In the genomic region with DNA sequence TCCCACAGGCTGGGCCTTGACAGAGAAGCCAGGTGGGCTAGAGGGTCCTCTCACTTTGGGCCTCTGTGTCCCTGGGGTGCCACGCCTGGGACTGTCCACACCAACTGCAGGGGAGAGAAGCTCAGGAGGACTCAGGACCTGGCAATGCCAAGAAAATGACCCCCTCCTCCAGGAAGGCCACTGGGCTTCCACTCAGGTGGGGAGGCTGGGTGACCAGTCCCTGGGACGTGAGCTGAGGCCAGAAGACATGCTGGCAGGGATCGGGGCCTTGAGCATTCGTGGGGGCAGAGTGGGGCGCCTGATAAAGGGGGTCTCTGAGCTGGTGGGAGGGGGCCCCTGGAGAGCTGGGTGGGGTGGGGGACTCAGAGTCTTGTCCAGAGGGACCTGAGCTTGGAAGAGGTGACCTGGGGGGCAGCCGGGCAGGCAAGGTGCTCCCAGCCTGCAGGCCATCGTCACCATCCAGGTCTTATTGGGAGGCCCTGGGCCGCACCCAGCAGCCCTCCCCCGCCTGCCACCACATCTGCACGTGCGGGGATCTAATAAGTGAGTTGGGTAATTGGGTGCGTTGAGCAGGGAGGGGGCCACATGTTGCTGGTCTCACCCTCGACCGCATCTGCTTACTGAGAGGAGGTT, we compare ENCODE assay signal across 16 cellular contexts. TPM values are rescaled to one million over a fixed set of nuclear protein-coding genes. Genes with fewer than 3 reads are reported as not detected.
DNase-seq lines count a peak whose midpoint lies in the region; ATAC-seq lines count a peak whose summit lies in the region.
"Had no signal": no experiment of that assay in that cellular context is flagged by ENCODE, and none has a peak within 500 bp of the region (broad histone marks: within the 10 kb centered on the region; RNA-seq: fewer than 3 reads in every experiment).

No MANE protein-coding gene starts in this region.

- no peak overlapping the region for H2BK12ac ChIP-seq in mesenchymal stem cell (ENCODE audit: low read length in 2 of 2)

- H3K27ac ChIP-seq in mesenchymal stem cell (ENCODE audit: low read length, poor library complexity, severe bottlenecking) (no peak overlapping the region), skin epidermis (peak overlapping the region in 17 of 21 experiments; percentile 10 to 85 (median 70))

- H3K36me3 ChIP-seq in adipocyte (ENCODE audit: control insufficient read depth, insufficient read depth, low read length, severe bottlenecking) (no peaks in the 10 kb centered on the region), mesenchymal stem cell (ENCODE audit: control insufficient read depth in 1 of 2, insufficient read depth in 2 of 2, low read depth in 1 of 2, low read length in 2 of 2) (no peaks in the 10 kb centered on the region)

- H3K4me1 ChIP-seq in adipocyte (ENCODE audit: control insufficient read depth, insufficient read depth, low read length) (peaks cover 38% of the 10 kb centered on the region), mesenchymal stem cell (ENCODE audit: control insufficient read depth, insufficient read depth, low read depth, low read length) (peaks cover 25% of the 10 kb centered on the region)

- H3K14ac ChIP-seq in mesenchymal stem cell (ENCODE audit: low read length in 2 of 2): no peak overlapping the region

- H3K4ac ChIP-seq in mesenchymal stem cell (ENCODE audit: low read depth in 1 of 2, low read length in 2 of 2): no peak overlapping the region

- H3K9me3 ChIP-seq in adipocyte (ENCODE audit: control insufficient read depth, low read length): no peaks in the 10 kb centered on the region
- peaks cover 12% of the 10 kb centered on the region for H3K9me3 ChIP-seq in mesenchymal stem cell (ENCODE audit: control insufficient read depth, low read length)

- peak overlapping the region; percentile 68 for H2BK120ac ChIP-seq in mesenchymal stem cell (ENCODE audit: low read depth, low read length)

- H3K23ac ChIP-seq in mesenchymal stem cell (ENCODE audit: low read length in 2 of 2): no peak overlapping the region

- H3K27me3 ChIP-seq in adipocyte (replicated peaks; ENCODE audit: control insufficient read depth, insufficient read depth, low read length) (no peaks in the 10 kb centered on the region), mesenchymal stem cell (ENCODE audit: control insufficient read depth in 1 of 2, insufficient read depth in 1 of 2, low read length in 2 of 2) (no peaks in the 10 kb centered on the region)

- no peaks in the 10 kb centered on the region for H3K79me1 ChIP-seq in mesenchymal stem cell (replicated peaks; ENCODE audit: low read length, poor library complexity, severe bottlenecking)

- no peak overlapping the region for H2BK5ac ChIP-seq in mesenchymal stem cell (ENCODE audit: low read depth, low read length, poor library complexity, severe bottlenecking)

- H4K8ac ChIP-seq in mesenchymal stem cell (ENCODE audit: low read length): no peak overlapping the region

- H3K4me3 ChIP-seq in adipocyte (ENCODE audit: low read length): no peak overlapping the region
- no peak overlapping the region for H3K4me3 ChIP-seq in mesenchymal stem cell (ENCODE audit: insufficient read depth in 1 of 2, low read depth in 1 of 2, low read length in 2 of 2)
- H3K4me3 ChIP-seq in skin epidermis: no peak overlapping the region

- 93% methylated on average over 14 of the region's 14 CpGs for WGBS in mesenchymal stem cell

- H3K18ac ChIP-seq in mesenchymal stem cell (ENCODE audit: low read depth in 1 of 2, low read length in 2 of 2): peak overlapping the region; percentile 33 to 76

- no peak overlapping the region for H3K4me2 ChIP-seq in mesenchymal stem cell (ENCODE audit: low read length, poor library complexity, severe bottlenecking)

- no peak for ATAC-seq in HG03342 (IDR thresholded peaks at IDR 0.05; ENCODE audit: unreplicated experiment)
- ATAC-seq in HG03469 (IDR thresholded peaks at IDR 0.05; ENCODE audit: unreplicated experiment): no peak
- ATAC-seq: activated T-helper 17 cell treated with anti-CD3 and anti-CD28 coated beads, Interleukin-2, amount 50 U/mL, for 72 hours; HCT116 had no signal

- no peak overlapping the region for H4K91ac ChIP-seq in mesenchymal stem cell (ENCODE audit: low read length)

- H2AK5ac ChIP-seq in mesenchymal stem cell (ENCODE audit: low read length, severe bottlenecking): no peak overlapping the region

- peak overlapping the region; percentile 83 for H3K9ac ChIP-seq in adipocyte (ENCODE audit: low read length)
- H3K9ac ChIP-seq in mesenchymal stem cell (ENCODE audit: low read length): peak overlapping the region; percentile 84

- no peak overlapping the region for H2AFZ ChIP-seq in mesenchymal stem cell (ENCODE audit: low read depth, low read length)

- H2BK15ac ChIP-seq in mesenchymal stem cell (ENCODE audit: low read depth, poor library complexity, severe bottlenecking): no peak overlapping the region

- DNase-seq in H4 (ENCODE audit: low spot score) (peak; percentile 8), adipocyte (ENCODE audit: low read depth) (no peak), mesenchymal stem cell (no peak), nucleus accumbens (lab: John Stamatoyannopoulos, UW) (no peak)
- DNase-seq: activated CD4-positive, alpha-beta T cell treated with anti-CD3 and anti-CD28 coated beads, Interleukin-2, amount 50 U/mL, for 1 hour; AML-193; amygdala; COR-L47; EL; Kasumi-1; retina had no signal

RNA-seq across cellular contexts. Expression of a gene that starts 15.2 kb away (rescaled TPM):
- 38.5 and 53.6 TPM in 2 replicates for total RNA-seq in H4 (2014; rRNA removed; shearing (Covaris generic))
- 1,409 TPM for polyA plus RNA-seq in mesenchymal stem cell (2013, experiment 1 of 2)
- 1,389 TPM for polyA plus RNA-seq in mesenchymal stem cell (2013, experiment 2 of 2)
